13 cellular contexts compared by ENCODE assay signal in genomic region chr22:26404851-26405357, GRCh38. TPM values are rescaled to one million over a fixed set of nuclear protein-coding genes. Genes with fewer than 3 reads are reported as not detected.
A peak's percentile ranks its signal among the peaks of the same experiment; 100 is the strongest.
DNase-seq lines count a peak whose midpoint lies in the region; ATAC-seq and TF ChIP-seq lines count a peak whose summit lies in the region.
"Had no signal": no experiment of that assay in that cellular context is flagged by ENCODE, and none has a peak within 500 bp of the region (broad histone marks: within the 10 kb centered on the region; RNA-seq: fewer than 3 reads in every experiment).

No MANE protein-coding gene starts in this region.

- ATAC-seq in heart left ventricle (peak in 3 of 4 donors; percentile 28 to 67 (median 32)), upper lobe of right lung (peak; percentile 78), HG03442 (IDR thresholded peaks at IDR 0.05; ENCODE audit: unreplicated experiment) (no peak)
- ATAC-seq: Panc1 had no signal

- no peak for DNase-seq in heart left ventricle
- DNase-seq in left ventricle myocardium inferior, result no peak
- DNase-seq in OCI-M1 (lab: John Stamatoyannopoulos, UW), result peak; percentile 99
- peak; percentile 25 for DNase-seq in fibroblast of peridontal ligament (ENCODE audit: extremely low read depth)
- no peak for DNase-seq in upper lobe of right lung
- no peak for DNase-seq in HAP-1 (ENCODE audit: low spot score in 2 of 2)
- DNase-seq in SW480 (ENCODE audit: low spot score), result no peak
- DNase-seq: activated CD4-positive, alpha-beta T cell treated with anti-CD3 and anti-CD28 coated beads for 1 hour; activated gamma-delta T cell treated with Interleukin-2 at 50 U/mL for 16 hours; NCI-H1436 had no signal

- no peak for TF ChIP-seq CTCF in heart left ventricle (IDR thresholded peaks at IDR 0.05)
- no peak for TF ChIP-seq CTCF in left ventricle myocardium inferior (IDR thresholded peaks at IDR 0.05; ENCODE audit: borderline replicate concordance)
- no peak for TF ChIP-seq CTCF in upper lobe of right lung (IDR thresholded peaks at IDR 0.05)

- no peaks in the 10 kb centered on the region for H3K36me3 ChIP-seq in heart left ventricle
- H3K36me3 ChIP-seq in left ventricle myocardium inferior, result no peaks in the 10 kb centered on the region
- H3K36me3 ChIP-seq in upper lobe of right lung, result no peaks in the 10 kb centered on the region
- H3K36me3 ChIP-seq in HAP-1 (replicated peaks), result no peaks in the 10 kb centered on the region

- 6 to 8% (median 7%) methylated on average over 5 of the region's 5 CpGs for WGBS in heart left ventricle, 4 donors

- no peak overlapping the region for H3K4me3 ChIP-seq in heart left ventricle
- no peak overlapping the region for H3K4me3 ChIP-seq in left ventricle myocardium inferior
- no peak overlapping the region for H3K4me3 ChIP-seq in upper lobe of right lung
- no peak overlapping the region for H3K4me3 ChIP-seq in HAP-1
- H3K4me3 ChIP-seq: smooth muscle cell had no signal

- TF ChIP-seq POLR2A in heart left ventricle (IDR thresholded peaks at IDR 0.05), result no peak

- H3K4me1 ChIP-seq in heart left ventricle, result peaks cover 0 to 12% (median 0%) of the 10 kb centered on the region in 12 donors
- peaks cover 9% of the 10 kb centered on the region for H3K4me1 ChIP-seq in left ventricle myocardium inferior
- H3K4me1 ChIP-seq in upper lobe of right lung, result no peaks in the 10 kb centered on the region
- H3K4me1 ChIP-seq in HAP-1, result no peaks in the 10 kb centered on the region

- intact Hi-C loops in heart left ventricle (cut with DNase I), result loop anchor here in 1 of 10 donors (10.0 kb wide), 1 partner anchor 50 kb away; no protein-coding TSS in a partner anchor
- intact Hi-C loops in left ventricle myocardium inferior (cut with micrococcal nuclease), result no loop called here
- intact Hi-C loops in upper lobe of right lung (cut with DNase I), result no loop called here

- in situ Hi-C loops in HAP-1 (cut with MboI; ENCODE audit: low sequenced_read_pairs), result no loop called here

- no peak overlapping the region for H3K27ac ChIP-seq in heart left ventricle
- no peak overlapping the region for H3K27ac ChIP-seq in left ventricle myocardium inferior (replicated peaks)
- no peak overlapping the region for H3K27ac ChIP-seq in upper lobe of right lung

- H3K9me3 ChIP-seq in heart left ventricle (no peaks in the 10 kb centered on the region), left ventricle myocardium inferior (replicated peaks) (no peaks in the 10 kb centered on the region), upper lobe of right lung (no peaks in the 10 kb centered on the region), HAP-1 (no peaks in the 10 kb centered on the region)

- H3K27me3 ChIP-seq in heart left ventricle (peaks cover 0 to 33% (median 5%) of the 10 kb centered on the region in 9 donors), left ventricle myocardium inferior (ENCODE audit: low read depth) (peaks cover 68% of the 10 kb centered on the region), upper lobe of right lung (peaks cover 5% of the 10 kb centered on the region), HAP-1 (ENCODE audit: low read depth) (peaks cover 16% of the 10 kb centered on the region)

RNA-seq across cellular contexts. Expression of gene ASPHD2, which starts 24.2 kb away (rescaled TPM):
- 1 to 10 TPM in 1 of 9 donors, under 1 TPM in 7, not detected in 1; 0.07 to 1.5 (median 0.14) TPM for total RNA-seq in heart left ventricle
- polyA plus RNA-seq in heart left ventricle, result under 1 TPM in 1 of 2 donors, not detected in 1; 0.12 TPM
- total RNA-seq in left ventricle myocardium inferior, result 0.11 TPM
- total RNA-seq in upper lobe of right lung, result 1.2 TPM

Comparison
In these comparisons a context has a peak if more than half of its experiments do, and no peak if none do; other contexts are left out.
1. DNase-seq: peak in OCI-M1 (single experiment) and fibroblast of peridontal ligament (single experiment); none in heart left ventricle (0 of 5), left ventricle myocardium inferior (single experiment), upper lobe of right lung (single experiment), HAP-1 (0 of 2) and SW480 (single experiment).